9 cellular contexts compared by ENCODE assay signal in the genomic region with DNA sequence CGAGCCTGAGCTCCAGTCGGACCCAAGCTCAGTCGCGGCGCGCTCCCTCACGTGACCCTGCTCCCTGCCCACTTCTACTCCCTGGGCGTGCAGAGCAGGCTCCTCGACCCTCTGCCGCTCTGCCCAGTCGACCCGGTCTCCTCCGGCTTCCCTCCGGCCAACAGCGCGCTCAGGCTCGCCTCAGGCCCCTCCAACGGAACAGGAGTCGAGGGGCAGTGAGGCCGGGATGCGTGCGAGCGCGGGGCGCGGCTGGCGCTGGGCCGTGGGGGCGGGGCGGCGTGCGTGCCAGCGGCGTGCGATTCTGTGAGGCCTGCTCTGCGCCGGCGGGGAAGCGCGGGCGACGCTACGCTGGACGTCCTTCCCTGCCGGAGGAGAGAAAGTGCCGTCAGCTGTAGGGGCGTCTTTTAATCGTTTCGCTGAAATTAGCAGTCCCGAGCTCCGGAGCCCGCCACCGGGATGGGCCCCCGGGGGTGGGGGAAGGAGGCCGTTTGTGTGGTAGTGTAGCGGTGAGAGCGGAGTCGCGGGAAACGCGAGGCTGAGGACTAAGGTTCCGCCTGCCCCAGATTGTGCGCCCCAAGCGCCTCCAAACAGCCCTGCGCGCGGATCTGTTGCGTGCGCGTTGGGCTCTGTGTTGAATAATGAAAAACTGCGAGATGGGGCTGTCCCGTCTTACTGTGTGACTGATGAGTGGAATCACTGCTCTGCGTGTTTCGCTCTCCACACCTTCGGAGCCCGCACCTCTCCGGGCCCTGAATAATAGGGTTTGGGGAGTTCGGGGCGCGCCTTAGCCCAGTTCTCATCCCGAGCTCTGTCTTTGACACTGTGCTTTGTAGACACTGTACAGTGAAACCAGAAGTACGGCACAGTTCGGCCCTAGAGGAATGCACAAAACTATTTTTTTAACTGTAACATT. TPM values are rescaled to one million over a fixed set of nuclear protein-coding genes. Genes with fewer than 3 reads are reported as not detected.
DNase-seq lines count a peak whose midpoint lies in the region; ATAC-seq, FAIRE-seq and TF ChIP-seq lines count a peak whose summit lies in the region.
"Had no signal": no experiment of that assay in that cellular context is flagged by ENCODE, and none has a peak within 500 bp of the region (broad histone marks: within the 10 kb centered on the region; RNA-seq: fewer than 3 reads in every experiment).

A gene with protein sequence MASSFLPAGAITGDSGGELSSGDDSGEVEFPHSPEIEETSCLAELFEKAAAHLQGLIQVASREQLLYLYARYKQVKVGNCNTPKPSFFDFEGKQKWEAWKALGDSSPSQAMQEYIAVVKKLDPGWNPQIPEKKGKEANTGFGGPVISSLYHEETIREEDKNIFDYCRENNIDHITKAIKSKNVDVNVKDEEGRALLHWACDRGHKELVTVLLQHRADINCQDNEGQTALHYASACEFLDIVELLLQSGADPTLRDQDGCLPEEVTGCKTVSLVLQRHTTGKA (minus strand): TSS at position 217 of the 913 bp plus-strand sequence. CDS start 311 bp downstream, outside the sequence.

- peak within 1 kb of the TSS; percentile 93 for H3K9ac ChIP-seq in astrocyte (ENCODE audit: low read length)

- FAIRE-seq in astrocyte (lab: Jason Lieb, UNC), result no peak
- FAIRE-seq: A204.1 had no signal

- H3K9me2 ChIP-seq in hepatocyte (replicated peaks; ENCODE audit: insufficient read depth), result no peaks in the 10 kb centered on the region

- H3K4me3 ChIP-seq in astrocyte (ENCODE audit: insufficient read depth, low read depth, low read length) (peak within 1 kb of the TSS; percentile 78), hepatocyte (peak within 1 kb of the TSS; percentile 74), retinal pigment epithelial cell (ENCODE audit: low read length) (peak within 1 kb of the TSS; percentile 94)

- H3K4me2 ChIP-seq in astrocyte (ENCODE audit: low read length) (peak within 1 kb of the TSS; percentile 96), hepatocyte (peak within 1 kb of the TSS; percentile 84)

- H2AFZ ChIP-seq in astrocyte (ENCODE audit: low read depth, low read length) (peak within 1 kb of the TSS; percentile 97), hepatocyte (peak within 1 kb of the TSS; percentile 97)

- H3K36me3 Mint-ChIP-seq in astrocyte (ENCODE audit: low read depth, unreplicated experiment), result peaks cover 4% of the 10 kb centered on the region

- TF ChIP-seq CTCF in astrocyte (IDR thresholded peaks at IDR 0.05; ENCODE audit: insufficient read depth, low read depth, low read length) (no peak), hepatocyte (IDR thresholded peaks at IDR 0.05; ENCODE audit: poor library complexity) (peak; percentile 12), retinal pigment epithelial cell (conservative IDR thresholded peaks at IDR 0.05; ENCODE audit: low read depth, low read length) (peak; percentile 13)

- H3K27me3 ChIP-seq in astrocyte (ENCODE audit: insufficient read depth, low read length) (no peaks in the 10 kb centered on the region), hepatocyte (no peaks in the 10 kb centered on the region)

- H3K27ac ChIP-seq in astrocyte (ENCODE audit: low read depth, low read length) (peak within 1 kb of the TSS; percentile 92), hepatocyte (peak within 1 kb of the TSS; percentile 98)

- DNase-seq in NCI-H1436 (lab: John Stamatoyannopoulos, UW) (peak; percentile 76), NCI-H1436 treated with DMSO at 0.1 percent for 48 hours (lab: John Stamatoyannopoulos, UW) (no peak), NCI-H187 (lab: John Stamatoyannopoulos, UW) (peak; percentile 95), T-helper 22 cell (ENCODE audit: low read depth) (peak; percentile 62), astrocyte (ENCODE audit: low read depth) (peak; percentile 79), hepatocyte (ENCODE audit: low spot score) (peak; percentile 90), retinal pigment epithelial cell (ENCODE audit: low read depth) (peak; percentile 25)

- H3K36me3 ChIP-seq in astrocyte (ENCODE audit: insufficient read depth, low read length) (peaks cover 2% of the 10 kb centered on the region), hepatocyte (replicated peaks; ENCODE audit: insufficient read depth, low read depth) (no peaks in the 10 kb centered on the region)

- H3K4me1 ChIP-seq in astrocyte (ENCODE audit: insufficient read depth, low read length), result no peaks in the 10 kb centered on the region
- H3K4me1 ChIP-seq in hepatocyte (ENCODE audit: insufficient read depth), result peaks cover 4% of the 10 kb centered on the region

- peak; percentile 88 for ATAC-seq in HG02938 (IDR thresholded peaks at IDR 0.05; ENCODE audit: unreplicated experiment)

- peaks cover 10% of the 10 kb centered on the region for H3K4me1 Mint-ChIP-seq in astrocyte (ENCODE audit: low read depth, unreplicated experiment)

- H3K4me3 Mint-ChIP-seq in astrocyte (ENCODE audit: unreplicated experiment), result peak within 1 kb of the TSS; percentile 99

- no peaks in the 10 kb centered on the region for H3K9me3 Mint-ChIP-seq in astrocyte (ENCODE audit: unreplicated experiment)

- H4K20me1 ChIP-seq in astrocyte (ENCODE audit: insufficient read depth, low read length), result no peaks in the 10 kb centered on the region
- no peaks in the 10 kb centered on the region for H4K20me1 ChIP-seq in hepatocyte (ENCODE audit: insufficient read depth, poor library complexity, severe bottlenecking)

- H3K9me3 ChIP-seq in astrocyte (ENCODE audit: insufficient read depth, low read depth, low read length) (no peaks in the 10 kb centered on the region), hepatocyte (ENCODE audit: low read depth) (no peaks in the 10 kb centered on the region)

- H3K27me3 Mint-ChIP-seq in astrocyte (ENCODE audit: low read depth, unreplicated experiment), result no peaks in the 10 kb centered on the region

- 5% methylated on average over 72 of the region's 83 CpGs for WGBS in hepatocyte (ENCODE audit: low lambda C conversion rate, missing lambda C conversion rate)

- peak within 1 kb of the TSS; percentile 83 for H3K27ac Mint-ChIP-seq in astrocyte (ENCODE audit: unreplicated experiment)

- peaks cover 41% of the 10 kb centered on the region for H3K79me2 ChIP-seq in astrocyte (ENCODE audit: insufficient read depth, low read length)
- peaks cover 43% of the 10 kb centered on the region for H3K79me2 ChIP-seq in hepatocyte

RNA-seq across cellular contexts. Expression of the gene that starts here (rescaled TPM):
- total RNA-seq in astrocyte, result 36.8 and 43.4 TPM in 2 replicates
- total RNA-seq in hepatocyte, result 40.2 and 45.8 TPM in 2 replicates
- 36.3 and 45.8 TPM in 2 replicates for polyA plus RNA-seq in hepatocyte
